Comparison of ENCODE assay signal across 17 cellular contexts in genomic region chr1:37456614-37457013, GRCh38. TPM values are rescaled to one million over a fixed set of nuclear protein-coding genes. Genes with fewer than 3 reads are reported as not detected.
DNase-seq lines count a peak whose midpoint lies in the region; ATAC-seq, FAIRE-seq and TF ChIP-seq lines count a peak whose summit lies in the region.
"Had no signal": no experiment of that assay in that cellular context is flagged by ENCODE, and none has a peak within 500 bp of the region (broad histone marks: within the 10 kb centered on the region; RNA-seq: fewer than 3 reads in every experiment).

No MANE protein-coding gene starts in this region.

- H3K4me3 ChIP-seq in A549 (no peak overlapping the region), GM23338 (no peak overlapping the region), mammary epithelial cell (replicated peaks in 1 of 3; ENCODE audit: insufficient read depth in 1 of 3, low read depth in 2 of 3, low read length in 3 of 3) (no peak overlapping the region)
- H3K4me3 ChIP-seq: BLaER1 treated with 17β-estradiol and CSF1 and Interleukin-3, amounts not matched to agents 10 nM and 100 nM; HAP-1 had no signal

- H3K79me2 ChIP-seq in GM23338 (replicated peaks; ENCODE audit: insufficient read depth) (no peaks in the 10 kb centered on the region), mammary epithelial cell (ENCODE audit: insufficient read depth, low read length) (no peaks in the 10 kb centered on the region)

- no peak for TF ChIP-seq POLR2A in A549 (IDR thresholded peaks at IDR 0.05; ENCODE audit: low read length)

- intact Hi-C loops in activated CD4-positive, alpha-beta T cell treated with anti-CD3 and anti-CD28 coated beads for 36 hours (cut with DNase I, micrococcal nuclease), result loop anchor here in 1 of 2 experiments (5.0 kb wide), 1 partner anchor 96 kb away; the partner anchor contains the start of gene SNIP1
- intact Hi-C loops in mammary epithelial cell (cut with micrococcal nuclease), result no loop called here

- no peak overlapping the region for H3K4me2 ChIP-seq in A549
- H3K4me2 ChIP-seq in GM23338, result no peak overlapping the region
- H3K4me2 ChIP-seq in mammary epithelial cell (ENCODE audit: insufficient read depth, low read depth, low read length), result no peak overlapping the region
- H3K4me2 ChIP-seq: BLaER1 treated with 17β-estradiol and CSF1 and Interleukin-3, amounts not matched to agents 10 nM and 100 nM had no signal

- no peaks in the 10 kb centered on the region for H3K36me3 Mint-ChIP-seq in activated CD4-positive, alpha-beta T cell treated with anti-CD3 and anti-CD28 coated beads for 36 hours (ENCODE audit: low read depth)
- H3K36me3 Mint-ChIP-seq in activated CD4-positive, alpha-beta T cell treated with anti-CD3 and anti-CD28 coated beads, Interleukin-2, amount 10 ng/mL, durations not matched to agents 7 days and 5 days (ENCODE audit: low read depth), result peaks cover 3% of the 10 kb centered on the region
- H3K36me3 Mint-ChIP-seq in T-helper 17 cell (ENCODE audit: low read depth), result no peaks in the 10 kb centered on the region
- peaks cover 9% of the 10 kb centered on the region for H3K36me3 Mint-ChIP-seq in stimulated activated effector memory CD8-positive, alpha-beta T cell treated with anti-CD3 and anti-CD28 coated beads, Interleukin-12 subunit alpha, Interleukin-12 subunit beta, amount 100 ng/mL, for 72 hours
- no peaks in the 10 kb centered on the region for H3K36me3 Mint-ChIP-seq in GM23338 (ENCODE audit: low read depth)

- H3K9ac ChIP-seq in mammary epithelial cell (ENCODE audit: insufficient read depth, low read length), result no peak overlapping the region
- H3K9ac ChIP-seq: BLaER1 treated with 17β-estradiol and CSF1 and Interleukin-3, amounts not matched to agents 10 nM and 100 nM had no signal

- peak overlapping the region; percentile 84 to 93; a peak in 5 of 6 replicates for H3K27ac ChIP-seq in A549
- H3K27ac ChIP-seq in GM23338 (ENCODE audit: low read depth), result no peak overlapping the region
- no peak overlapping the region for H3K27ac ChIP-seq in mammary epithelial cell (ENCODE audit: insufficient read depth, low read depth, low read length)
- H3K27ac ChIP-seq: 22Rv1; BLaER1 treated with 17β-estradiol and CSF1 and Interleukin-3, amounts not matched to agents 10 nM and 100 nM had no signal

- BruUV-seq in mammary epithelial cell (replicated peaks; lab: Mats Ljungman, UMichigan), result no TSS peak

- H3K4me1 Mint-ChIP-seq in activated CD4-positive, alpha-beta T cell treated with anti-CD3 and anti-CD28 coated beads for 36 hours, result peaks cover 7% of the 10 kb centered on the region
- H3K4me1 Mint-ChIP-seq in activated CD4-positive, alpha-beta T cell treated with anti-CD3 and anti-CD28 coated beads, Interleukin-2, amount 10 ng/mL, durations not matched to agents 7 days and 5 days, result peaks cover 11% of the 10 kb centered on the region
- peaks cover 5% of the 10 kb centered on the region for H3K4me1 Mint-ChIP-seq in T-helper 17 cell
- H3K4me1 Mint-ChIP-seq in stimulated activated effector memory CD8-positive, alpha-beta T cell treated with anti-CD3 and anti-CD28 coated beads, Interleukin-12 subunit alpha, Interleukin-12 subunit beta, amount 100 ng/mL, for 72 hours, result peaks cover 7% of the 10 kb centered on the region
- H3K4me1 Mint-ChIP-seq in GM23338, result peaks cover 28% of the 10 kb centered on the region

- DNase-seq in activated CD4-positive, alpha-beta T cell treated with anti-CD3 and anti-CD28 coated beads for 36 hours, result no peak
- no peak for DNase-seq in activated CD4-positive, alpha-beta T cell treated with anti-CD3 and anti-CD28 coated beads, Interleukin-2, amount 10 ng/mL, durations not matched to agents 7 days and 5 days
- DNase-seq in A549 (ENCODE audit: low read depth in 1 of 2, low spot score in 1 of 2) (no peak), T-helper 17 cell (no peak), GM23338 (ENCODE audit: low spot score) (no peak), mammary epithelial cell (no peak)
- DNase-seq in stimulated activated effector memory CD8-positive, alpha-beta T cell treated with anti-CD3 and anti-CD28 coated beads, Interleukin-12 subunit alpha, Interleukin-12 subunit beta, amount 100 ng/mL, for 72 hours (ENCODE audit: low spot score in 2 of 2), result no peak
- DNase-seq: Caco-2; CD4-positive, CD25-positive, alpha-beta regulatory T cell had no signal

- no peaks in the 10 kb centered on the region for H3K27me3 Mint-ChIP-seq in activated CD4-positive, alpha-beta T cell treated with anti-CD3 and anti-CD28 coated beads for 36 hours
- no peaks in the 10 kb centered on the region for H3K27me3 Mint-ChIP-seq in activated CD4-positive, alpha-beta T cell treated with anti-CD3 and anti-CD28 coated beads, Interleukin-2, amount 10 ng/mL, durations not matched to agents 7 days and 5 days
- H3K27me3 Mint-ChIP-seq in T-helper 17 cell (no peaks in the 10 kb centered on the region), GM23338 (ENCODE audit: insufficient read depth, low read depth, poor library complexity) (peaks cover 9% of the 10 kb centered on the region)
- H3K27me3 Mint-ChIP-seq: B cell; CD4-positive, CD25-positive, alpha-beta regulatory T cell had no signal

- H3K9me3 ChIP-seq in A549 (no peaks in the 10 kb centered on the region), T-helper 17 cell (ENCODE audit: control insufficient read depth, low read length, poor library complexity, severe bottlenecking) (no peaks in the 10 kb centered on the region), mammary epithelial cell (replicated peaks; ENCODE audit: insufficient read depth, low read length) (no peaks in the 10 kb centered on the region)
- H3K9me3 ChIP-seq: BLaER1 treated with 17β-estradiol and CSF1 and Interleukin-3, amounts not matched to agents 10 nM and 100 nM; Caco-2; HAP-1 had no signal

- no peak for FAIRE-seq in A549 (lab: Jason Lieb, UNC)
- FAIRE-seq: D721Med, G401.6, GM12891, GM19239 had no signal

- ATAC-seq in activated CD4-positive, alpha-beta T cell treated with anti-CD3 and anti-CD28 coated beads for 36 hours, result no peak
- ATAC-seq in A549, result no peak
- ATAC-seq in T-helper 17 cell, result no peak
- ATAC-seq in stimulated activated effector memory CD8-positive, alpha-beta T cell treated with anti-CD3 and anti-CD28 coated beads, Interleukin-12 subunit alpha, Interleukin-12 subunit beta, amount 100 ng/mL, for 72 hours, result no peak
- no peak for ATAC-seq in GM23338

- TF ChIP-seq CTCF in A549 (IDR thresholded peaks at IDR 0.05) (no peak), GM23338 (conservative IDR thresholded peaks at IDR 0.05; ENCODE audit: low read depth in 2 of 2) (no peak), mammary epithelial cell (conservative IDR thresholded peaks at IDR 0.05 in 1 of 2, IDR thresholded peaks at IDR 0.05 in 1 of 2; ENCODE audit: extremely low read depth in 1 of 2, insufficient read depth in 1 of 2, low read depth in 1 of 2, low read length in 2 of 2) (no peak)

- H3K4me1 ChIP-seq in A549 (peaks cover 59% of the 10 kb centered on the region), GM23338 (ENCODE audit: insufficient read depth) (peaks cover 10% of the 10 kb centered on the region), mammary epithelial cell (ENCODE audit: insufficient read depth, low read length) (peaks cover 10% of the 10 kb centered on the region)
- H3K4me1 ChIP-seq: Caco-2 had no signal

- H3F3A ChIP-seq in GM23338 (replicated peaks; ENCODE audit: low read depth), result no peaks in the 10 kb centered on the region

- H3K4me3 Mint-ChIP-seq in activated CD4-positive, alpha-beta T cell treated with anti-CD3 and anti-CD28 coated beads for 36 hours, result no peak overlapping the region
- H3K4me3 Mint-ChIP-seq in activated CD4-positive, alpha-beta T cell treated with anti-CD3 and anti-CD28 coated beads, Interleukin-2, amount 10 ng/mL, durations not matched to agents 7 days and 5 days, result no peak overlapping the region
- H3K4me3 Mint-ChIP-seq in T-helper 17 cell, result peak overlapping the region; percentile 66
- H3K4me3 Mint-ChIP-seq in stimulated activated effector memory CD8-positive, alpha-beta T cell treated with anti-CD3 and anti-CD28 coated beads, Interleukin-12 subunit alpha, Interleukin-12 subunit beta, amount 100 ng/mL, for 72 hours, result no peak overlapping the region
- no peak overlapping the region for H3K4me3 Mint-ChIP-seq in GM23338
- H3K4me3 Mint-ChIP-seq: B cell; CD4-positive, CD25-positive, alpha-beta regulatory T cell had no signal

- TF ChIP-seq RAD21 in A549 (conservative IDR thresholded peaks at IDR 0.05 in 1 of 2, IDR thresholded peaks at IDR 0.05 in 1 of 2), result no peak

- H3K9me2 ChIP-seq in GM23338 (ENCODE audit: insufficient read depth), result no peaks in the 10 kb centered on the region

- in situ Hi-C loops in mammary epithelial cell (cut with MboI; ENCODE audit: low sequenced_read_pairs in 2 of 2), result loop anchor here (10.0 to 25.0 kb wide), 2 partner anchors 228 to 231 kb away; partner anchors contain the start of gene CDCA8 (in 1 of the 2)

- no peaks in the 10 kb centered on the region for H3K9me3 Mint-ChIP-seq in activated CD4-positive, alpha-beta T cell treated with anti-CD3 and anti-CD28 coated beads for 36 hours (ENCODE audit: low read depth)
- H3K9me3 Mint-ChIP-seq in activated CD4-positive, alpha-beta T cell treated with anti-CD3 and anti-CD28 coated beads, Interleukin-2, amount 10 ng/mL, durations not matched to agents 7 days and 5 days, result no peaks in the 10 kb centered on the region
- no peaks in the 10 kb centered on the region for H3K9me3 Mint-ChIP-seq in stimulated activated effector memory CD8-positive, alpha-beta T cell treated with anti-CD3 and anti-CD28 coated beads, Interleukin-12 subunit alpha, Interleukin-12 subunit beta, amount 100 ng/mL, for 72 hours
- H3K9me3 Mint-ChIP-seq in GM23338, result no peaks in the 10 kb centered on the region
- H3K9me3 Mint-ChIP-seq: CD4-positive, CD25-positive, alpha-beta regulatory T cell had no signal

- dilution Hi-C loops in mammary epithelial cell (cut with HindIII; ENCODE audit: low sequenced_read_pairs), result loop anchor here (10.0 kb wide), 1 partner anchor 78 kb away; no protein-coding TSS in a partner anchor

- POLR2A ChIA-PET in activated CD4-positive, alpha-beta T cell treated with anti-CD3 and anti-CD28 coated beads for 36 hours (lab: Charles Lee), result no interaction called here
- POLR2A ChIA-PET in activated CD4-positive, alpha-beta T cell treated with anti-CD3 and anti-CD28 coated beads, Interleukin-2, amount 10 ng/mL, durations not matched to agents 7 days and 5 days (lab: Charles Lee), result no interaction called here
- POLR2A ChIA-PET in A549 (lab: Yijun Ruan, JAX), result no interaction called here

- no peaks in the 10 kb centered on the region for H3K36me3 ChIP-seq in GM23338 (ENCODE audit: insufficient read depth)
- no peaks in the 10 kb centered on the region for H3K36me3 ChIP-seq in mammary epithelial cell (ENCODE audit: insufficient read depth, low read length)
- H3K36me3 ChIP-seq: BLaER1 treated with 17β-estradiol and CSF1 and Interleukin-3, amounts not matched to agents 10 nM and 100 nM; HAP-1 had no signal

- H2AFZ ChIP-seq in GM23338 (no peak overlapping the region), mammary epithelial cell (ENCODE audit: low read depth, low read length) (no peak overlapping the region)

- CTCF ChIA-PET in activated CD4-positive, alpha-beta T cell treated with anti-CD3 and anti-CD28 coated beads for 36 hours (lab: Charles Lee), result interaction anchor here (0.6 to 13.7 kb wide), 7 partner anchors 9 to 232 kb away, joined by 3 to 194 read pairs (median 4); no protein-coding TSS in a partner anchor
- CTCF ChIA-PET in activated CD4-positive, alpha-beta T cell treated with anti-CD3 and anti-CD28 coated beads, Interleukin-2, amount 10 ng/mL, durations not matched to agents 7 days and 5 days (lab: Charles Lee), result interaction anchor here (1.3 to 4.9 kb wide), 4 partner anchors 9 to 30 kb away, joined by 4 to 44 read pairs (median 5); no protein-coding TSS in a partner anchor
- CTCF ChIA-PET in A549 (lab: Yijun Ruan, JAX) (interaction anchor here (1.7 to 13.1 kb wide), 4 partner anchors 15 to 227 kb away, joined by 7 to 209 read pairs (median 116); partner anchors contain the start of gene ZC3H12A), mammary epithelial cell (lab: Charles Lee; ENCODE audit: low non-redundant PET) (interaction anchor here (0.9 kb wide), 1 partner anchor 58 kb away, joined by 3 read pairs; the partner anchor contains the start of gene MEAF6)

- H3K27ac Mint-ChIP-seq in activated CD4-positive, alpha-beta T cell treated with anti-CD3 and anti-CD28 coated beads for 36 hours, result peak overlapping the region; percentile 5
- H3K27ac Mint-ChIP-seq in activated CD4-positive, alpha-beta T cell treated with anti-CD3 and anti-CD28 coated beads, Interleukin-2, amount 10 ng/mL, durations not matched to agents 7 days and 5 days, result no peak overlapping the region
- H3K27ac Mint-ChIP-seq in T-helper 17 cell (no peak overlapping the region), GM23338 (no peak overlapping the region)
- peak overlapping the region; percentile 40 for H3K27ac Mint-ChIP-seq in stimulated activated effector memory CD8-positive, alpha-beta T cell treated with anti-CD3 and anti-CD28 coated beads, Interleukin-12 subunit alpha, Interleukin-12 subunit beta, amount 100 ng/mL, for 72 hours
- H3K27ac Mint-ChIP-seq: B cell had no signal

- TF ChIP-seq EP300 in A549 (IDR thresholded peaks at IDR 0.05), result no peak

- H4K20me1 ChIP-seq in GM23338 (replicated peaks; ENCODE audit: insufficient read depth), result no peaks in the 10 kb centered on the region
- H4K20me1 ChIP-seq in mammary epithelial cell (ENCODE audit: insufficient read depth, low read length), result no peaks in the 10 kb centered on the region
- H4K20me1 ChIP-seq: BLaER1 treated with 17β-estradiol and CSF1 and Interleukin-3, amounts not matched to agents 10 nM and 100 nM had no signal

- H3K27me3 ChIP-seq in GM23338 (ENCODE audit: insufficient read depth), result no peaks in the 10 kb centered on the region
- H3K27me3 ChIP-seq in mammary epithelial cell (ENCODE audit: insufficient read depth, low read length), result no peaks in the 10 kb centered on the region
- H3K27me3 ChIP-seq: BLaER1 treated with 17β-estradiol and CSF1 and Interleukin-3, amounts not matched to agents 10 nM and 100 nM had no signal

RNA-seq across cellular contexts. Expression of gene ZC3H12A, which starts 17.8 kb away (rescaled TPM):
- total RNA-seq in activated CD4-positive, alpha-beta T cell treated with anti-CD3 and anti-CD28 coated beads for 36 hours, result 10 to 100 TPM; 29.7 to 31.2 TPM
- 10 to 100 TPM; 16.8 to 21.9 TPM for total RNA-seq in activated CD4-positive, alpha-beta T cell treated with anti-CD3 and anti-CD28 coated beads, Interleukin-2, amount 10 ng/mL, durations not matched to agents 7 days and 5 days
- 23.1 and 23.5 TPM in 2 replicates for polyA plus RNA-seq in A549 (2011; rRNA removed)
- polyA plus RNA-seq in A549 (2012; cell fraction: cytosol; rRNA removed), result 26.7 and 39.4 TPM in 2 replicates
- 101 and 103 TPM in 2 replicates for polyA plus RNA-seq in A549 (2012; cell fraction: nucleus; rRNA removed)
- polyA plus RNA-seq in A549 (2017; fragmentation: RNase III; extraction: RNeasy Plus Mini Kit Qiagen cat#74134 plus additional on column Dnase treatment), result 11.6 to 16.3 TPM (median 14.7 TPM) in 3 replicates
- 36.5 and 49.9 TPM in 2 replicates for polyA minus RNA-seq in A549 (2011; rRNA and poly(A)+ RNA removed)
- total RNA-seq in T-helper 17 cell, result 100 to 1,000 TPM; 166 to 170 TPM
- 7.0 and 9.3 TPM in 2 replicates for total RNA-seq in GM23338 (2014; rRNA removed; shearing (Covaris generic))
- 7.3 and 9.0 TPM in 2 replicates for polyA plus RNA-seq in GM23338 (2016; fragmentation: Nextera tagmentation; extraction: Ambion mirVana)
- 10 to 100 TPM; 22.0 to 37.9 TPM for total RNA-seq in mammary epithelial cell
- polyA plus RNA-seq in mammary epithelial cell, result 18.1 TPM
- polyA minus RNA-seq in mammary epithelial cell, result 1.6 TPM

RNA-seq across cellular contexts. Expression of gene MEAF6, which starts 58.0 kb away (rescaled TPM):
- 10 to 100 TPM; 66.8 to 72.2 TPM for total RNA-seq in activated CD4-positive, alpha-beta T cell treated with anti-CD3 and anti-CD28 coated beads for 36 hours
- total RNA-seq in activated CD4-positive, alpha-beta T cell treated with anti-CD3 and anti-CD28 coated beads, Interleukin-2, amount 10 ng/mL, durations not matched to agents 7 days and 5 days, result 10 to 100 TPM; 68.8 to 75.6 TPM
- polyA plus RNA-seq in A549 (2011; rRNA removed) (45.4 and 47.2 TPM in 2 replicates), A549 (2017; fragmentation: RNase III; extraction: RNeasy Plus Mini Kit Qiagen cat#74134 plus additional on column Dnase treatment) (38.5 to 42.5 TPM (median 39.4 TPM) in 3 replicates), GM23338 (2016; fragmentation: Nextera tagmentation; extraction: Ambion mirVana) (53.5 and 60.1 TPM in 2 replicates), mammary epithelial cell (35.0 TPM)
- polyA plus RNA-seq in A549 (2012; cell fraction: cytosol; rRNA removed), result 19.4 and 20.5 TPM in 2 replicates
- 9.2 and 17.5 TPM in 2 replicates for polyA plus RNA-seq in A549 (2012; cell fraction: nucleus; rRNA removed)
- polyA minus RNA-seq in A549 (2011; rRNA and poly(A)+ RNA removed), result 9.9 and 11.4 TPM in 2 replicates
- total RNA-seq in T-helper 17 cell (10 to 100 TPM; 54.7 to 58.0 TPM), mammary epithelial cell (10 to 100 TPM; 61.5 to 64.9 TPM)
- 58.9 and 64.5 TPM in 2 replicates for total RNA-seq in GM23338 (2014; rRNA removed; shearing (Covaris generic))
- 41.4 TPM for polyA minus RNA-seq in mammary epithelial cell

Comparison
In these comparisons a context has a peak if more than half of its experiments do, and no peak if none do; other contexts are left out.
1. H3K27ac Mint-ChIP-seq: peak in activated CD4-positive, alpha-beta T cell treated with anti-CD3 and anti-CD28 coated beads for 36 hours (single experiment) and stimulated activated effector memory CD8-positive, alpha-beta T cell treated with anti-CD3 and anti-CD28 coated beads, Interleukin-12 subunit alpha, Interleukin-12 subunit beta, amount 100 ng/mL, for 72 hours (single experiment); none in activated CD4-positive, alpha-beta T cell treated with anti-CD3 and anti-CD28 coated beads, Interleukin-2, amount 10 ng/mL, durations not matched to agents 7 days and 5 days (single experiment), T-helper 17 cell (single experiment) and GM23338 (single experiment).
2. H3K27ac ChIP-seq: peak in A549 (2 of 2); none in GM23338 (single experiment) and mammary epithelial cell (single experiment).
3. RNA of gene ZC3H12A, which starts 17.8 kb away (total RNA-seq): 166 to 170 TPM in T-helper 17 cell; 22.0 to 37.9 TPM in mammary epithelial cell, 29.7 to 31.2 TPM in activated CD4-positive, alpha-beta T cell treated with anti-CD3 and anti-CD28 coated beads for 36 hours, 16.8 to 21.9 TPM in activated CD4-positive, alpha-beta T cell treated with anti-CD3 and anti-CD28 coated beads, Interleukin-2, amount 10 ng/mL, durations not matched to agents 7 days and 5 days and 7.0 to 9.3 TPM in GM23338; every median in the first group is over 4 times any median in the second.